16 cellular contexts compared by ENCODE assay signal in genomic region chrX:7950865-7951264, GRCh38. TPM values are rescaled to one million over a fixed set of nuclear protein-coding genes. Genes with fewer than 3 reads are reported as not detected.
DNase-seq lines count a peak whose midpoint lies in the region; ATAC-seq and TF ChIP-seq lines count a peak whose summit lies in the region.
"Had no signal": no experiment of that assay in that cellular context is flagged by ENCODE, and none has a peak within 500 bp of the region (broad histone marks: within the 10 kb centered on the region; RNA-seq: fewer than 3 reads in every experiment).

No MANE protein-coding gene starts in this region.

- H3K36me3 Mint-ChIP-seq in activated T-helper 17 cell treated with anti-CD3 and anti-CD28 coated beads, Interleukin-2, amount 50 U/mL, for 72 hours (ENCODE audit: low read depth) = no peaks in the 10 kb centered on the region
- H3K36me3 Mint-ChIP-seq: activated naive CD8-positive, alpha-beta T cell treated with anti-CD3 and anti-CD28 coated beads for 36 hours had no signal

- peaks cover 3% of the 10 kb centered on the region for H3K27me3 Mint-ChIP-seq in activated T-helper 17 cell treated with anti-CD3 and anti-CD28 coated beads, Interleukin-2, amount 50 U/mL, for 72 hours
- H3K27me3 Mint-ChIP-seq: activated naive CD8-positive, alpha-beta T cell treated with anti-CD3 and anti-CD28 coated beads for 36 hours had no signal

- ATAC-seq in GM19372 (IDR thresholded peaks at IDR 0.05; ENCODE audit: low read depth, unreplicated experiment) = peak; percentile 94
- peak; percentile 88 for ATAC-seq in HG02678 (IDR thresholded peaks at IDR 0.05; ENCODE audit: unreplicated experiment)
- ATAC-seq in HG03442 (IDR thresholded peaks at IDR 0.05; ENCODE audit: unreplicated experiment) = peak; percentile 95
- no peak for ATAC-seq in activated T-helper 17 cell treated with anti-CD3 and anti-CD28 coated beads, Interleukin-2, amount 50 U/mL, for 72 hours (replicated peaks)

- H3K4me3 ChIP-seq in GM12865 (ENCODE audit: low read depth, low read length) = no peak overlapping the region
- H3K4me3 ChIP-seq: suprapubic skin had no signal

- no peak overlapping the region for H3K4me3 Mint-ChIP-seq in activated T-helper 17 cell treated with anti-CD3 and anti-CD28 coated beads, Interleukin-2, amount 50 U/mL, for 72 hours
- H3K4me3 Mint-ChIP-seq: activated naive CD8-positive, alpha-beta T cell treated with anti-CD3 and anti-CD28 coated beads for 36 hours had no signal

- no peaks in the 10 kb centered on the region for H3K9me3 Mint-ChIP-seq in activated T-helper 17 cell treated with anti-CD3 and anti-CD28 coated beads, Interleukin-2, amount 50 U/mL, for 72 hours
- H3K9me3 Mint-ChIP-seq: activated naive CD8-positive, alpha-beta T cell treated with anti-CD3 and anti-CD28 coated beads for 36 hours had no signal

- H3K27ac Mint-ChIP-seq in activated T-helper 17 cell treated with anti-CD3 and anti-CD28 coated beads, Interleukin-2, amount 50 U/mL, for 72 hours = no peak overlapping the region
- H3K27ac Mint-ChIP-seq: activated naive CD8-positive, alpha-beta T cell treated with anti-CD3 and anti-CD28 coated beads for 36 hours had no signal

- DNase-seq in GM12865 (ENCODE audit: low read depth) (peak; percentile 67), globus pallidus (ENCODE audit: low spot score) (no peak), NCI-H526 (lab: John Stamatoyannopoulos, UW) (no peak)
- no peak for DNase-seq in activated T-cell treated with anti-CD3 and anti-CD28 coated beads, Interleukin-2, amount 50 U/mL, for 48 hours
- DNase-seq: activated CD4-positive, alpha-beta T cell treated with anti-CD3 and anti-CD28 coated beads, Interleukin-2, amount 50 U/mL, for 48 hours; activated naive CD8-positive, alpha-beta T cell treated with anti-CD3 and anti-CD28 coated beads for 36 hours; DMS153; NCI-H510A; posterior cingulate gyrus; stimulated activated CD4-positive, alpha-beta T cell treated with anti-CD3 and anti-CD28 coated beads, Interleukin-4, amount 100 ng/mL, for 4 hours had no signal

- no peaks in the 10 kb centered on the region for H3K4me1 Mint-ChIP-seq in activated T-helper 17 cell treated with anti-CD3 and anti-CD28 coated beads, Interleukin-2, amount 50 U/mL, for 72 hours
- H3K4me1 Mint-ChIP-seq: activated naive CD8-positive, alpha-beta T cell treated with anti-CD3 and anti-CD28 coated beads for 36 hours had no signal

- no peak for TF ChIP-seq CTCF in GM12865 (IDR thresholded peaks at IDR 0.05; ENCODE audit: insufficient read depth, low read depth, low read length, missing control alignments)

RNA-seq across cellular contexts. Expression of gene PNPLA4, which starts 23.7 kb away (rescaled TPM):
- 1 to 10 TPM; 6.4 to 7.8 TPM for total RNA-seq in activated T-helper 17 cell treated with anti-CD3 and anti-CD28 coated beads, Interleukin-2, amount 50 U/mL, for 72 hours
- total RNA-seq: LHCN-M2 had no signal
